26 cellular contexts compared by ENCODE assay signal in genomic region chr22:45586651-45587405, GRCh38.
"Had no signal": no experiment of that assay in that cellular context is flagged by ENCODE, and none has a peak within 500 bp of the region (broad histone marks: within the 10 kb centered on the region; RNA-seq: fewer than 3 reads in every experiment).

No MANE protein-coding gene starts in this region.

- H3K27me3 Mint-ChIP-seq: activated CD4-positive, alpha-beta memory T cell treated with anti-CD3 and anti-CD28 coated beads, Interleukin-2, amount 10 ng/mL, durations not matched to agents 7 days and 5 days; activated CD4-positive, alpha-beta T cell treated with anti-CD3 and anti-CD28 coated beads, Interleukin-2, amount 10 ng/mL, durations not matched to agents 24 days and 14 days had no signal

- H3K4me1 ChIP-seq: breast epithelium, pancreas, prostate gland, tibial artery had no signal

- H3K27ac Mint-ChIP-seq: activated CD4-positive, alpha-beta memory T cell treated with anti-CD3 and anti-CD28 coated beads, Interleukin-2, amount 10 ng/mL, durations not matched to agents 7 days and 5 days; activated CD4-positive, alpha-beta T cell treated with anti-CD3 and anti-CD28 coated beads, Interleukin-2, amount 10 ng/mL, durations not matched to agents 24 days and 14 days; activated T-cell treated with anti-CD3 and anti-CD28 coated beads, Interleukin-2, amount 50 U/mL, for 24 hours; memory B cell; natural killer cell treated with Interleukin-12 subunit alpha and Interleukin-12 subunit beta and Interleukin-15 and Interleukin-18, amount 100 ng/mL, for 72 hours had no signal

- FAIRE-seq: endothelial cell of umbilical vein, islet of Langerhans, pancreas, small intestine had no signal

- H3K9me3 ChIP-seq: breast epithelium, mucosa of descending colon, neutrophil, pancreas, prostate gland, sigmoid colon, suprapubic skin, tibial artery had no signal

- ATAC-seq: esophagus mucosa; mucosa of descending colon; natural killer cell treated with Interleukin-12 subunit alpha and Interleukin-12 subunit beta and Interleukin-15 and Interleukin-18, amount 100 ng/mL, for 72 hours; pancreas had no signal

- H3K4me3 ChIP-seq: breast epithelium, mucosa of descending colon, pancreas, prostate gland, sigmoid colon, suprapubic skin, tibial artery had no signal

- H3K27ac ChIP-seq: breast epithelium, neutrophil, pancreas, prostate gland, sigmoid colon, suprapubic skin, tibial artery had no signal

- H3K36me3 ChIP-seq: breast epithelium, neutrophil, pancreas, prostate gland, sigmoid colon had no signal

- H3K27me3 ChIP-seq: breast epithelium, neutrophil, pancreas, sigmoid colon, suprapubic skin, tibial artery had no signal

- H3K36me3 Mint-ChIP-seq: natural killer cell treated with Interleukin-12 subunit alpha and Interleukin-12 subunit beta and Interleukin-15 and Interleukin-18, amount 100 ng/mL, for 72 hours had no signal

- H3K4me3 Mint-ChIP-seq: activated CD4-positive, alpha-beta memory T cell treated with anti-CD3 and anti-CD28 coated beads, Interleukin-2, amount 10 ng/mL, durations not matched to agents 7 days and 5 days; activated CD4-positive, alpha-beta T cell treated with anti-CD3 and anti-CD28 coated beads, Interleukin-2, amount 10 ng/mL, durations not matched to agents 24 days and 14 days; activated T-cell treated with anti-CD3 and anti-CD28 coated beads, Interleukin-2, amount 50 U/mL, for 24 hours; memory B cell; natural killer cell treated with Interleukin-12 subunit alpha and Interleukin-12 subunit beta and Interleukin-15 and Interleukin-18, amount 100 ng/mL, for 72 hours had no signal

- DNase-seq: activated CD4-positive, alpha-beta memory T cell treated with anti-CD3 and anti-CD28 coated beads, Interleukin-2, amount 10 ng/mL, durations not matched to agents 7 days and 5 days; activated CD4-positive, alpha-beta T cell treated with anti-CD3 and anti-CD28 coated beads, Interleukin-2, amount 10 ng/mL, durations not matched to agents 24 days and 14 days; activated CD4-positive, CD25-positive, alpha-beta regulatory T cell treated with anti-CD3 and anti-CD28 coated beads, Interleukin-2, amount 50 U/mL, for 72 hours; activated CD8-positive, alpha-beta memory T cell treated with anti-CD3 and anti-CD28 coated beads, Interleukin-2, amount 50 U/mL, for 48 hours; activated gamma-delta T cell; activated naive CD4-positive, alpha-beta T cell treated with anti-CD3 and anti-CD28 coated beads, Interleukin-2, amount 50 U/mL, for 16 hours; activated T-cell treated with anti-CD3 and anti-CD28 coated beads, Interleukin-2, amount 50 U/mL, for 24 hours; central memory CD4-positive, alpha-beta T cell; retina; sigmoid colon; small intestine; stimulated activated CD4-positive, alpha-beta T cell treated with anti-CD3 and anti-CD28 coated beads, Interleukin-4, amount 100 ng/mL, for 24 hours; stimulated activated naive CD4-positive, alpha-beta T cell; T-helper 2 cell; tibial artery had no signal

- H3K9me3 Mint-ChIP-seq: activated CD4-positive, alpha-beta memory T cell treated with anti-CD3 and anti-CD28 coated beads, Interleukin-2, amount 10 ng/mL, durations not matched to agents 7 days and 5 days; activated CD4-positive, alpha-beta T cell treated with anti-CD3 and anti-CD28 coated beads, Interleukin-2, amount 10 ng/mL, durations not matched to agents 24 days and 14 days; activated T-cell treated with anti-CD3 and anti-CD28 coated beads, Interleukin-2, amount 50 U/mL, for 24 hours; natural killer cell treated with Interleukin-12 subunit alpha and Interleukin-12 subunit beta and Interleukin-15 and Interleukin-18, amount 100 ng/mL, for 72 hours had no signal
